10 cellular contexts compared by ENCODE assay signal in the genomic region with DNA sequence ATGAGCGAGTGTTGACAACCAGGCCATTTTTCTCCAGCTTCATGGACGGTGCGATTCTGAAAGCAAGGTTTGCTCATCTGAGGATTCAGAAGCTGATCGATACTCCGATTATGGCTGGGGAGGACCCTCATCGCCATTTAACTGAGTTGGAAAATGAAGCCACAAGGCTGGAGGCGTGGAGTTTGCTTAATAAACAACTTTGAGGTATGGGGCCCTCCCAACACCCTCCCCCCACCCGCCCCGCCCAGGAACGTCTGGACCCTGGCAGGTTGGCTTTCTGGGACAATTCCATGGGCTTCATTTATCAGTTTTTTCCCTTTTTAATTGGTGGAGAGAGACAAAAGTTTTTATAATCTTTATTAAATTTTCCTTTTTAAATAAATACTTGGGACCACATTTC. TPM values are rescaled to one million over a fixed set of nuclear protein-coding genes. Genes with fewer than 3 reads are reported as not detected.
DNase-seq lines count a peak whose midpoint lies in the region; ATAC-seq and TF ChIP-seq lines count a peak whose summit lies in the region.
"Had no signal": no experiment of that assay in that cellular context is flagged by ENCODE, and none has a peak within 500 bp of the region (broad histone marks: within the 10 kb centered on the region; RNA-seq: fewer than 3 reads in every experiment).

No MANE protein-coding gene starts in this region.

- no peak for ATAC-seq in activated CD8-positive, alpha-beta T cell treated with anti-CD3 and anti-CD28 coated beads for 36 hours
- ATAC-seq in stimulated activated naive B cell treated with anti-CD40 and anti-IgM and Interleukin-4, amounts not matched to agents 10 μg/mL and 1 μg/mL and 100 μg/mL, for 72 hours (replicated peaks) = no peak

- no peaks in the 10 kb centered on the region for H3K36me3 Mint-ChIP-seq in activated CD8-positive, alpha-beta T cell treated with anti-CD3 and anti-CD28 coated beads for 36 hours (ENCODE audit: low read depth)
- no peaks in the 10 kb centered on the region for H3K36me3 Mint-ChIP-seq in immature natural killer cell
- no peaks in the 10 kb centered on the region for H3K36me3 Mint-ChIP-seq in stimulated activated naive B cell treated with anti-CD40 and anti-IgM and Interleukin-4, amounts not matched to agents 10 μg/mL and 1 μg/mL and 100 μg/mL, for 72 hours

- CTCF ChIA-PET in activated CD8-positive, alpha-beta T cell treated with anti-CD3 and anti-CD28 coated beads for 36 hours (lab: Charles Lee) = no interaction called here

- no peak for TF ChIP-seq CTCF in activated CD8-positive, alpha-beta T cell treated with anti-CD3 and anti-CD28 coated beads for 36 hours (IDR thresholded peaks at IDR 0.05)

- POLR2A ChIA-PET in activated CD8-positive, alpha-beta T cell treated with anti-CD3 and anti-CD28 coated beads for 36 hours (lab: Charles Lee) = no interaction called here

- peaks cover 12% of the 10 kb centered on the region for H3K27me3 Mint-ChIP-seq in activated CD8-positive, alpha-beta T cell treated with anti-CD3 and anti-CD28 coated beads for 36 hours
- peaks cover 2 to 6% (median 3%) of the 10 kb centered on the region in 3 donors for H3K27me3 Mint-ChIP-seq in immature natural killer cell (ENCODE audit: low read depth in 3 of 3)
- H3K27me3 Mint-ChIP-seq in stimulated activated naive B cell treated with anti-CD40 and anti-IgM and Interleukin-4, amounts not matched to agents 10 μg/mL and 1 μg/mL and 100 μg/mL, for 72 hours = peaks cover 11 to 19% of the 10 kb centered on the region in 2 donors

- H3K4me3 Mint-ChIP-seq in activated CD8-positive, alpha-beta T cell treated with anti-CD3 and anti-CD28 coated beads for 36 hours = peak overlapping the region; percentile 69
- peak overlapping the region; percentile 80 to 84 (median 81) for H3K4me3 Mint-ChIP-seq in immature natural killer cell
- H3K4me3 Mint-ChIP-seq in stimulated activated naive B cell treated with anti-CD40 and anti-IgM and Interleukin-4, amounts not matched to agents 10 μg/mL and 1 μg/mL and 100 μg/mL, for 72 hours = peak overlapping the region; percentile 87 to 89

- intact Hi-C loops in activated CD8-positive, alpha-beta T cell treated with anti-CD3 and anti-CD28 coated beads for 36 hours (cut with micrococcal nuclease) = loop anchor here (5.0 kb wide), 2 partner anchors 75 to 110 kb away; no protein-coding TSS in a partner anchor

- H3K9me3 Mint-ChIP-seq in activated CD8-positive, alpha-beta T cell treated with anti-CD3 and anti-CD28 coated beads for 36 hours = no peaks in the 10 kb centered on the region
- H3K9me3 Mint-ChIP-seq in immature natural killer cell = no peaks in the 10 kb centered on the region
- H3K9me3 Mint-ChIP-seq in stimulated activated naive B cell treated with anti-CD40 and anti-IgM and Interleukin-4, amounts not matched to agents 10 μg/mL and 1 μg/mL and 100 μg/mL, for 72 hours = no peaks in the 10 kb centered on the region

- no peak overlapping the region for H3K27ac Mint-ChIP-seq in activated CD8-positive, alpha-beta T cell treated with anti-CD3 and anti-CD28 coated beads for 36 hours
- H3K27ac Mint-ChIP-seq in immature natural killer cell = no peak overlapping the region
- H3K27ac Mint-ChIP-seq in stimulated activated naive B cell treated with anti-CD40 and anti-IgM and Interleukin-4, amounts not matched to agents 10 μg/mL and 1 μg/mL and 100 μg/mL, for 72 hours = no peak overlapping the region

- peaks cover 17% of the 10 kb centered on the region for H3K4me1 Mint-ChIP-seq in activated CD8-positive, alpha-beta T cell treated with anti-CD3 and anti-CD28 coated beads for 36 hours (ENCODE audit: low read depth)
- H3K4me1 Mint-ChIP-seq in immature natural killer cell = peaks cover 5 to 14% of the 10 kb centered on the region in 2 donors
- peaks cover 0 to 11% of the 10 kb centered on the region in 2 donors for H3K4me1 Mint-ChIP-seq in stimulated activated naive B cell treated with anti-CD40 and anti-IgM and Interleukin-4, amounts not matched to agents 10 μg/mL and 1 μg/mL and 100 μg/mL, for 72 hours

- DNase-seq in NCI-H146 (lab: John Stamatoyannopoulos, UW) (peak; percentile 36), NCI-H146 treated with DMSO at 0.1 percent for 48 hours (lab: John Stamatoyannopoulos, UW; ENCODE audit: unreplicated experiment) (no peak), immature natural killer cell (no peak), NCI-H2196 (lab: John Stamatoyannopoulos, UW; ENCODE audit: unreplicated experiment) (no peak), DMS153 (lab: John Stamatoyannopoulos, UW) (no peak)
- DNase-seq in activated CD8-positive, alpha-beta T cell treated with anti-CD3 and anti-CD28 coated beads for 36 hours = no peak
- DNase-seq in stimulated activated naive B cell treated with anti-CD40 and anti-IgM and Interleukin-4, amounts not matched to agents 10 μg/mL and 1 μg/mL and 100 μg/mL, for 72 hours = no peak
- DNase-seq in central memory CD4-positive, alpha-beta T cell = no peak

RNA-seq across cellular contexts. Expression of gene C4orf51, which starts 52.5 kb away (rescaled TPM):
- not detected for total RNA-seq in activated CD8-positive, alpha-beta T cell treated with anti-CD3 and anti-CD28 coated beads for 36 hours
- not detected for polyA plus RNA-seq in immature natural killer cell
- total RNA-seq: activated CD8-positive, alpha-beta memory T cell treated with anti-CD3 and anti-CD28 coated beads for 36 hours; subcutaneous adipose tissue had no signal
